4 cellular contexts compared by ENCODE assay signal in genomic region chr7:140202942-140203341, GRCh38. TPM values are rescaled to one million over a fixed set of nuclear protein-coding genes. Genes with fewer than 3 reads are reported as not detected.
DNase-seq lines count a peak whose midpoint lies in the region; ATAC-seq, FAIRE-seq and TF ChIP-seq lines count a peak whose summit lies in the region.
"Not testable (repeated sequence)": the region's sequence is repeated elsewhere in the genome, so short reads cannot be mapped to it uniquely, and the experiment has no call there.

No MANE protein-coding gene starts in this region.

- CTCF ChIA-PET in K562 (lab: Yijun Ruan, JAX; ENCODE audit: low intra/inter-chr PET ratio); HepG2 (lab: Yijun Ruan, JAX; ENCODE audit: low intra/inter-chr PET ratio, low total read pairs): not testable (repeated sequence)

- H3K27me3 ChIP-seq in K562 (ENCODE audit: control insufficient read depth in 2 of 2, insufficient read depth in 2 of 2, low read length in 2 of 2): not testable (repeated sequence)
- H3K27me3 ChIP-seq in HepG2 (ENCODE audit: control insufficient read depth in 1 of 2, insufficient read depth in 2 of 2, low read length in 2 of 2): peaks cover 0 to 22% of the 10 kb centered on the region in 2 experiments; a peak in 4 of 5 replicates

- not testable (repeated sequence) for TF ChIP-seq CTCF in K562 (IDR thresholded peaks at IDR 0.05 in 2 of 3, conservative IDR thresholded peaks at IDR 0.05 in 1 of 3; ENCODE audit: insufficient read depth in 2 of 3, low read depth in 1 of 3, low read length in 3 of 3); HepG2 (CRISPR knock-in tag; IDR thresholded peaks at IDR 0.05)

- H2AFZ ChIP-seq in K562 (ENCODE audit: low read depth, low read length); HepG2 (ENCODE audit: low read length): not testable (repeated sequence)

- WGBS in K562 (ENCODE audit: insufficient coverage, low coverage, missing lambda C conversion rate): 27% methylated on average over 6 of the region's 6 CpGs
- 29% methylated on average over 6 of the region's 6 CpGs for WGBS in HepG2 (ENCODE audit: low lambda C conversion rate)

- H3K9me3 Mint-ChIP-seq in activated T-helper 17 cell treated with anti-CD3 and anti-CD28 coated beads, Interleukin-2, amount 50 U/mL, for 72 hours; activated naive CD4-positive, alpha-beta T cell treated with anti-CD3 and anti-CD28 coated beads, Interleukin-2, amount 50 U/mL, for 24 hours: not testable (repeated sequence)

- TF ChIP-seq EP300 in K562 (IDR thresholded peaks at IDR 0.05; ENCODE audit: low read length); HepG2 (IDR thresholded peaks at IDR 0.05; ENCODE audit: low read depth in 2 of 2, low read length in 2 of 2); HepG2 (CRISPR knock-in tag; IDR thresholded peaks at IDR 0.05; ENCODE audit: borderline replicate concordance): not testable (repeated sequence)

- not testable (repeated sequence) for H3K9ac ChIP-seq in K562 (ENCODE audit: insufficient read depth in 1 of 2, low read depth in 2 of 2, low read length in 2 of 2); HepG2 (ENCODE audit: insufficient read depth, low read depth, low read length)

- not testable (repeated sequence) for H3K4me3 ChIP-seq in K562; HepG2 (replicated peaks in 1 of 3; ENCODE audit: insufficient read depth in 1 of 3, low read depth in 2 of 3, low read length in 3 of 3)

- not testable (repeated sequence) for BruUV-seq in K562 (replicated peaks; lab: Mats Ljungman, UMichigan); HepG2 (replicated peaks; lab: Mats Ljungman, UMichigan)

- TF ChIP-seq POLR2A in K562 (conservative IDR thresholded peaks at IDR 0.05); HepG2 (IDR thresholded peaks at IDR 0.05; ENCODE audit: insufficient read depth in 1 of 2, low read depth in 2 of 2, low read length in 2 of 2): not testable (repeated sequence)

- peaks cover 14% of the 10 kb centered on the region for H3K4me1 Mint-ChIP-seq in activated T-helper 17 cell treated with anti-CD3 and anti-CD28 coated beads, Interleukin-2, amount 50 U/mL, for 72 hours
- H3K4me1 Mint-ChIP-seq in activated naive CD4-positive, alpha-beta T cell treated with anti-CD3 and anti-CD28 coated beads, Interleukin-2, amount 50 U/mL, for 24 hours: peaks cover 24% of the 10 kb centered on the region

- H4K20me1 ChIP-seq in K562 (replicated peaks; ENCODE audit: control insufficient read depth, insufficient read depth, low read length); HepG2 (ENCODE audit: insufficient read depth, low read length): not testable (repeated sequence)

- H3K27me3 Mint-ChIP-seq in activated T-helper 17 cell treated with anti-CD3 and anti-CD28 coated beads, Interleukin-2, amount 50 U/mL, for 72 hours: peaks cover 10% of the 10 kb centered on the region
- H3K27me3 Mint-ChIP-seq in activated naive CD4-positive, alpha-beta T cell treated with anti-CD3 and anti-CD28 coated beads, Interleukin-2, amount 50 U/mL, for 24 hours: not testable (repeated sequence)

- not testable (repeated sequence) for ATAC-seq in activated T-helper 17 cell treated with anti-CD3 and anti-CD28 coated beads, Interleukin-2, amount 50 U/mL, for 72 hours (replicated peaks); K562; HepG2

- not testable (repeated sequence) for H3K9me3 ChIP-seq in K562 (replicated peaks; ENCODE audit: control insufficient read depth, insufficient read depth, low read depth, low read length); HepG2 (ENCODE audit: low read length)

- not testable (repeated sequence) for H3K79me2 ChIP-seq in K562 (ENCODE audit: control insufficient read depth, insufficient read depth, low read length); HepG2 (ENCODE audit: insufficient read depth, low read length)

- not testable (repeated sequence) for H3K4me2 ChIP-seq in K562 (ENCODE audit: insufficient read depth, low read length); HepG2 (ENCODE audit: low read depth, low read length)

- in situ Hi-C loops in K562 (cut with MboI); HepG2 (cut with HindIII; ENCODE audit: extremely low pct_ligation_motif_present, low pct_unique_long_range_greater_than_20kb): not testable (repeated sequence)

- intact Hi-C loops in K562 (cut with micrococcal nuclease): not testable (repeated sequence)
- intact Hi-C loops in HepG2 (cut with micrococcal nuclease; ENCODE audit: unreplicated experiment): loop anchor here (10.0 kb wide), 1 partner anchor 1768 kb away; no protein-coding TSS in a partner anchor

- POLR2A ChIA-PET in K562 (lab: Yijun Ruan, JAX): interaction anchor here (0.9 kb wide), 1 partner anchor 12 kb away, joined by 3 read pairs; no protein-coding TSS in a partner anchor
- POLR2A ChIA-PET in HepG2 (lab: Yijun Ruan, JAX): not testable (repeated sequence)

- H3K27ac Mint-ChIP-seq in activated T-helper 17 cell treated with anti-CD3 and anti-CD28 coated beads, Interleukin-2, amount 50 U/mL, for 72 hours: peak overlapping the region; percentile 57
- peak overlapping the region; percentile 74 for H3K27ac Mint-ChIP-seq in activated naive CD4-positive, alpha-beta T cell treated with anti-CD3 and anti-CD28 coated beads, Interleukin-2, amount 50 U/mL, for 24 hours

- TF ChIP-seq RAD21 in K562 (CRISPR knock-in tag; conservative IDR thresholded peaks at IDR 0.05 in 1 of 2, IDR thresholded peaks at IDR 0.05 in 1 of 2); HepG2 (CRISPR knock-in tag; IDR thresholded peaks at IDR 0.05): not testable (repeated sequence)

- not testable (repeated sequence) for H3K27ac ChIP-seq in K562 (ENCODE audit: extremely low read depth, low read depth, low read length); HepG2 (ENCODE audit: extremely low read length, insufficient read depth, low read length)

- H3K4me1 ChIP-seq in K562 (replicated peaks in 1 of 2; ENCODE audit: control insufficient read depth in 2 of 2, insufficient read depth in 2 of 2, low read length in 2 of 2): peaks cover 6 to 12% of the 10 kb centered on the region in 2 experiments; a peak in 3 of 5 replicates
- H3K4me1 ChIP-seq in HepG2 (ENCODE audit: insufficient read depth, low read length): peaks cover 55% of the 10 kb centered on the region

- DNase-seq in K562 (ENCODE audit: extremely low read depth in 1 of 4, low spot score in 3 of 4); HepG2 (ENCODE audit: low spot score): not testable (repeated sequence)

- not testable (repeated sequence) for FAIRE-seq in K562 (lab: Jason Lieb, UNC); HepG2 (lab: Jason Lieb, UNC)

- not testable (repeated sequence) for H3K36me3 Mint-ChIP-seq in activated T-helper 17 cell treated with anti-CD3 and anti-CD28 coated beads, Interleukin-2, amount 50 U/mL, for 72 hours (ENCODE audit: low read depth); activated naive CD4-positive, alpha-beta T cell treated with anti-CD3 and anti-CD28 coated beads, Interleukin-2, amount 50 U/mL, for 24 hours

- not testable (repeated sequence) for H3K4me3 Mint-ChIP-seq in activated T-helper 17 cell treated with anti-CD3 and anti-CD28 coated beads, Interleukin-2, amount 50 U/mL, for 72 hours; activated naive CD4-positive, alpha-beta T cell treated with anti-CD3 and anti-CD28 coated beads, Interleukin-2, amount 50 U/mL, for 24 hours

- H3K36me3 ChIP-seq in K562 (ENCODE audit: control insufficient read depth, insufficient read depth, low read length); HepG2 (replicated peaks in 1 of 2; ENCODE audit: control insufficient read depth in 1 of 2, insufficient read depth in 2 of 2, low read length in 2 of 2): not testable (repeated sequence)

- not testable (repeated sequence) for H3K9me1 ChIP-seq in K562 (ENCODE audit: control insufficient read depth, insufficient read depth, low read length)

RNA-seq across cellular contexts. Expression of gene KDM7A, which starts 26.2 kb away (rescaled TPM):
- 10 to 100 TPM; 31.1 to 48.7 TPM for total RNA-seq in activated T-helper 17 cell treated with anti-CD3 and anti-CD28 coated beads, Interleukin-2, amount 50 U/mL, for 72 hours
- total RNA-seq in K562 (2011; cell fraction: chromatin; rRNA removed; ENCODE audit: low replicate concordance): 15.5 and 30.7 TPM in 2 replicates
- total RNA-seq in K562 (2011; cell fraction: nucleolus; rRNA removed): 5.2 and 9.6 TPM in 2 replicates
- total RNA-seq in K562 (2011; cell fraction: nucleoplasm; rRNA removed): 11.7 and 17.5 TPM in 2 replicates
- total RNA-seq in K562 (2014; rRNA removed) (7.4 and 8.4 TPM in 2 replicates), K562 (2014; rRNA removed; fragmentation: Illumina TruSeq; extraction: Trizol) (7.0 and 8.2 TPM in 2 replicates), K562 (2015; rRNA removed; fragmentation: Illumina TruSeq; extraction: Trizol) (3.5 and 4.1 TPM in 2 replicates), K562 (2021) (7.6 and 7.8 TPM in 2 replicates), HepG2 (2016; rRNA removed; fragmentation: Illumina TruSeq; extraction: Trizol) (10.8 and 15.0 TPM in 2 replicates)
- polyA plus RNA-seq in K562 (2011; rRNA removed) (6.4 and 7.6 TPM in 2 replicates), K562 (2014; fragmentation: Illumina TruSeq; extraction: Trizol) (8.3 and 10.3 TPM in 2 replicates), K562 (2014; fragmentation: Nextera tagmentation; extraction: Ambion mirVana) (1 to 10 TPM in 1 of 2 experiments, under 1 TPM in 1; 0.90 to 1.3 TPM), K562 (2014; rRNA removed) (4.4 and 6.7 TPM in 2 replicates), HepG2 (2011; rRNA removed) (15.7 and 16.8 TPM in 2 replicates)
- 2.1 and 3.7 TPM in 2 replicates for polyA plus RNA-seq in K562 (2011; cell fraction: cytosol; rRNA removed)
- 15.0 and 21.3 TPM in 2 replicates for polyA plus RNA-seq in K562 (2011; cell fraction: nucleus; rRNA removed)
- polyA plus RNA-seq in K562 (2012): 2.9 and 5.2 TPM in 2 replicates
- 21.0 and 23.1 TPM in 2 replicates for polyA minus RNA-seq in K562 (2011; rRNA and poly(A)+ RNA removed)
- 7.3 and 9.8 TPM in 2 replicates for polyA minus RNA-seq in K562 (2011; cell fraction: cytosol; rRNA and poly(A)+ RNA removed)
- 9.2 and 16.3 TPM in 2 replicates for polyA minus RNA-seq in K562 (2011; cell fraction: nucleus; rRNA and poly(A)+ RNA removed)
- 1.8 and 2.0 TPM in 2 replicates for total RNA-seq in HepG2 (2016; cell fraction: cytosol; rRNA removed; fragmentation: Illumina TruSeq; extraction: Trizol; ENCODE audit: low read depth)
- 10.8 and 15.2 TPM in 2 replicates for total RNA-seq in HepG2 (2016; cell fraction: insoluble cytoplasmic fraction; rRNA removed; fragmentation: Illumina TruSeq; extraction: Trizol)
- 3.6 and 4.1 TPM in 2 replicates for total RNA-seq in HepG2 (2016; cell fraction: membrane; rRNA removed; fragmentation: Illumina TruSeq; extraction: Trizol)
- total RNA-seq in HepG2 (2016; cell fraction: nucleus; rRNA removed; fragmentation: Illumina TruSeq; extraction: Trizol): 20.9 and 24.0 TPM in 2 replicates
- polyA plus RNA-seq in HepG2 (2011; cell fraction: cytosol; rRNA removed): 8.4 and 9.9 TPM in 2 replicates
- 61.8 and 62.8 TPM in 2 replicates for polyA plus RNA-seq in HepG2 (2011; cell fraction: nucleus; rRNA removed)
- polyA plus RNA-seq in HepG2 (2012): 16.1 and 18.5 TPM in 2 replicates
- polyA plus RNA-seq in HepG2 (2016; cell fraction: cytosol; fragmentation: Illumina TruSeq; extraction: Trizol; ENCODE audit: low read depth): 0.14 and 0.46 TPM in 2 replicates
- 7.0 and 7.1 TPM in 2 replicates for polyA plus RNA-seq in HepG2 (2016; cell fraction: insoluble cytoplasmic fraction; fragmentation: Illumina TruSeq; extraction: Trizol; ENCODE audit: low read depth)
- 1.5 and 1.6 TPM in 2 replicates for polyA plus RNA-seq in HepG2 (2016; cell fraction: membrane; fragmentation: Illumina TruSeq; extraction: Trizol; ENCODE audit: low read depth)
- 19.4 and 21.7 TPM in 2 replicates for polyA plus RNA-seq in HepG2 (2016; cell fraction: nucleus; fragmentation: Illumina TruSeq; extraction: Trizol; ENCODE audit: insufficient read depth, low read depth)
- polyA minus RNA-seq in HepG2 (2011; rRNA and poly(A)+ RNA removed; ENCODE audit: low replicate concordance): 4.4 and 44.0 TPM in 2 replicates
- polyA minus RNA-seq in HepG2 (2011; cell fraction: cytosol; rRNA and poly(A)+ RNA removed): 30.4 and 36.9 TPM in 2 replicates
- polyA minus RNA-seq in HepG2 (2011; cell fraction: nucleus; rRNA and poly(A)+ RNA removed): 140 TPM in 2 replicates
